In genomic region chr2:6917071-6917760, GRCh38 we compare ENCODE assay signal across 8 cellular contexts. TPM values are rescaled to one million over a fixed set of nuclear protein-coding genes. Genes with fewer than 3 reads are reported as not detected.
DNase-seq lines count a peak whose midpoint lies in the region; ATAC-seq lines count a peak whose summit lies in the region.

TSS of gene RNF144A (plus strand) at chr2:6917412. CDS start at chr2:6996927, 79,515 bp downstream.

- peak; percentile 83 for ATAC-seq in GM21619 (IDR thresholded peaks at IDR 0.05; ENCODE audit: unreplicated experiment)
- peak; percentile 79 for ATAC-seq in sciatic nerve

- peak within 1 kb of the TSS; percentile 86 for H3K27ac ChIP-seq in angular gyrus (ENCODE audit: low read depth, low read length)

- intact Hi-C loops in sciatic nerve (cut with DNase I) = no loop called here

- DNase-seq in ELF-1 (ENCODE audit: low read depth, low spot score) (peak; percentile 59), KG1 (lab: John Stamatoyannopoulos, UW) (peak; percentile 79), T-helper 1 cell (peak; percentile 50 to 76 (median 58)), hepatic stellate cell (ENCODE audit: low spot score) (peak; percentile 50), sciatic nerve (ENCODE audit: low spot score) (peak; percentile 77), amniotic stem cell (lab: John Stamatoyannopoulos, UW) (no peak)

RNA-seq across cellular contexts. Expression of gene RNF144A, which starts in this region (rescaled TPM):
- 42.5 TPM for total RNA-seq in sciatic nerve
